1 cellular context compared by ENCODE assay signal in the genomic region with DNA sequence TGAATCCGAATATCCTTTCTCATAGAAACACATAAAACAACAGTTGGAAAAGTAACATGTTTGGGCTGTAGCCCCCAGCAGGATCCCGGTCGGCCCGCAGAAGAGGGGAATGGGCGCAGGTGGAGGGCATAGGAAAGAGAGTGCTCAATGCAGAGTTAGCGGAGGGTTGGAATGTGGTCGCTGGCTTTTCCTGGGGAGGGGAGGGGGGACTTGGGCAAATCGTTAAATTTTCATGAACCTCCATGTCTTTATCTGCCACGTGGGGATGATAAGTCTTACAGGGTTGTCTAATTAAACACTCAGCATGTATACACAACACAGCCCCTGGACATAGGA.
TF ChIP-seq lines count a peak whose summit lies in the region.

No MANE protein-coding gene starts in this region.

TF ChIP-seq in K562, 482 proteins besides CTCF, POLR2A, EP300 and RAD21:
- TF ChIP-seq, protein P1, sequence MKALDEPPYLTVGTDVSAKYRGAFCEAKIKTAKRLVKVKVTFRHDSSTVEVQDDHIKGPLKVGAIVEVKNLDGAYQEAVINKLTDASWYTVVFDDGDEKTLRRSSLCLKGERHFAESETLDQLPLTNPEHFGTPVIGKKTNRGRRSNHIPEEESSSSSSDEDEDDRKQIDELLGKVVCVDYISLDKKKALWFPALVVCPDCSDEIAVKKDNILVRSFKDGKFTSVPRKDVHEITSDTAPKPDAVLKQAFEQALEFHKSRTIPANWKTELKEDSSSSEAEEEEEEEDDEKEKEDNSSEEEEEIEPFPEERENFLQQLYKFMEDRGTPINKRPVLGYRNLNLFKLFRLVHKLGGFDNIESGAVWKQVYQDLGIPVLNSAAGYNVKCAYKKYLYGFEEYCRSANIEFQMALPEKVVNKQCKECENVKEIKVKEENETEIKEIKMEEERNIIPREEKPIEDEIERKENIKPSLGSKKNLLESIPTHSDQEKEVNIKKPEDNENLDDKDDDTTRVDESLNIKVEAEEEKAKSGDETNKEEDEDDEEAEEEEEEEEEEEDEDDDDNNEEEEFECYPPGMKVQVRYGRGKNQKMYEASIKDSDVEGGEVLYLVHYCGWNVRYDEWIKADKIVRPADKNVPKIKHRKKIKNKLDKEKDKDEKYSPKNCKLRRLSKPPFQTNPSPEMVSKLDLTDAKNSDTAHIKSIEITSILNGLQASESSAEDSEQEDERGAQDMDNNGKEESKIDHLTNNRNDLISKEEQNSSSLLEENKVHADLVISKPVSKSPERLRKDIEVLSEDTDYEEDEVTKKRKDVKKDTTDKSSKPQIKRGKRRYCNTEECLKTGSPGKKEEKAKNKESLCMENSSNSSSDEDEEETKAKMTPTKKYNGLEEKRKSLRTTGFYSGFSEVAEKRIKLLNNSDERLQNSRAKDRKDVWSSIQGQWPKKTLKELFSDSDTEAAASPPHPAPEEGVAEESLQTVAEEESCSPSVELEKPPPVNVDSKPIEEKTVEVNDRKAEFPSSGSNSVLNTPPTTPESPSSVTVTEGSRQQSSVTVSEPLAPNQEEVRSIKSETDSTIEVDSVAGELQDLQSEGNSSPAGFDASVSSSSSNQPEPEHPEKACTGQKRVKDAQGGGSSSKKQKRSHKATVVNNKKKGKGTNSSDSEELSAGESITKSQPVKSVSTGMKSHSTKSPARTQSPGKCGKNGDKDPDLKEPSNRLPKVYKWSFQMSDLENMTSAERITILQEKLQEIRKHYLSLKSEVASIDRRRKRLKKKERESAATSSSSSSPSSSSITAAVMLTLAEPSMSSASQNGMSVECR (CRISPR knock-in tag; IDR thresholded peaks at IDR 0.05): 0 out of 2 replicates have a peak, but pooled peaks have one; percentile 8
- TF ChIP-seq CHD1 (IDR thresholded peaks at IDR 0.05; ENCODE audit: low read length) (no peak), ZNF79 (CRISPR knock-in tag; IDR thresholded peaks at IDR 0.05; ENCODE audit: low read depth) (no peak)
TF ChIP-seq in K562: peak in this region for 1.
